ENCODE assay signal across 11 cellular contexts in the genomic region with DNA sequence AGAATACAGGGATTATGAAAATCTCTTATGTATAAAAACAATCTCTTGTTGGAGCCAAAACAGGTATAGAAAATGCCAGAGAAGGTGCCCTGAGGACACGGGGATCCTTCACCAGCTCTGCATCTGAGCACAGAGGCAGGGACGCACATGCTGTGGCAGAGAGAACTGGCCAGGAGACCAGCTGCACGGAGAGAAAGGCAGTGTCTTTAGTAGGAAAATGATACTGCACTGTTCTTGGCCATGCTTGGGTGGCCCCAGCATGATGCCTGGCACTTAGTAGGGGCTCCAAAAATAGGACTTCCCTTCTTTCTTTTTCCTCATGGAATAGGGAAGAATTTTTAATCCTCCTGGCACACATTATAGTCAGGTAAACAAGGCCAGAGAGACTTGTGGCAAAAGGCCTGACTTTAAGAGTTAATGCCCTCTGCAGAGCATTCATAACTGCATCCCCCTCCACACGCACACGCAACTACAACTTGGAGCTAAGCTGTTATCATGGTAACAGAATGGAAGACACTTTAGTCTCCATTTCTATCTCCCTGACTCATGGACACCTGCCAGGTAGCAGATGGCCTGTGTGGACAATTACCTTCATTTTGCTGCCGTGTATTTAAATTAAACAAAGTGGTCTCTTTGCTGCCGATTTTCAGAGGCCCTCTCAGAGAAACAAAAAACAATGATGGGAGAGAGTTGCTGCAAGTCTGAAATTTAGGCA. TPM values are rescaled to one million over a fixed set of nuclear protein-coding genes. Genes with fewer than 3 reads are reported as not detected.
DNase-seq lines count a peak whose midpoint lies in the region; TF ChIP-seq lines count a peak whose summit lies in the region.
"Had no signal": no experiment of that assay in that cellular context is flagged by ENCODE, and none has a peak within 500 bp of the region (broad histone marks: within the 10 kb centered on the region; RNA-seq: fewer than 3 reads in every experiment).

No MANE protein-coding gene starts in this region.

- H3K36me3 ChIP-seq in DOHH2 (ENCODE audit: control insufficient read depth, low read length): peaks cover 14% of the 10 kb centered on the region
- no peaks in the 10 kb centered on the region for H3K36me3 ChIP-seq in ovary
- H3K36me3 ChIP-seq: colonic mucosa had no signal

- peak; percentile 57 for DNase-seq in NCI-H128 (lab: John Stamatoyannopoulos, UW; ENCODE audit: unreplicated experiment)
- DNase-seq in NCI-H510A (lab: John Stamatoyannopoulos, UW): peak; percentile 14
- DNase-seq in medulla oblongata (ENCODE audit: extremely low spot score): peak; percentile 16
- DNase-seq in ovary: no peak
- DNase-seq in erythroblast (lab: John Stamatoyannopoulos, UW): no peak
- no peak for DNase-seq in activated CD4-positive, alpha-beta T cell treated with anti-CD3 and anti-CD28 coated beads for 4 hours
- DNase-seq: activated CD8-positive, alpha-beta memory T cell treated with anti-CD3 and anti-CD28 coated beads for 24 hours; colonic mucosa; PC-3; retina had no signal

- peak overlapping the region; percentile 72 for H3K4me2 ChIP-seq in DOHH2 (ENCODE audit: low read length)

- H3K4me1 ChIP-seq in DOHH2 (ENCODE audit: control insufficient read depth, low read length) (peaks cover 85% of the 10 kb centered on the region), ovary (ENCODE audit: insufficient read depth) (no peaks in the 10 kb centered on the region)
- H3K4me1 ChIP-seq: colonic mucosa had no signal

- WGBS in ovary, 3 donors: 60 to 72% (median 72%) methylated on average over 7 of the region's 7 CpGs

- H3K9me3 ChIP-seq in DOHH2 (ENCODE audit: control insufficient read depth, insufficient read depth, low read length): no peaks in the 10 kb centered on the region
- H3K9me3 ChIP-seq in ovary: no peaks in the 10 kb centered on the region
- H3K9me3 ChIP-seq: colonic mucosa had no signal

- H3K27ac ChIP-seq in DOHH2 (ENCODE audit: low read depth, low read length) (peak overlapping the region; percentile 92), ovary (no peak overlapping the region)
- H3K27ac ChIP-seq: colonic mucosa had no signal

- no peaks in the 10 kb centered on the region for H3K79me2 ChIP-seq in DOHH2 (ENCODE audit: control insufficient read depth, low read length)

- H3K4me3 ChIP-seq in DOHH2 (ENCODE audit: low read length): peak overlapping the region; percentile 49
- H3K4me3 ChIP-seq in ovary: no peak overlapping the region
- H3K4me3 ChIP-seq: colonic mucosa had no signal

- no peaks in the 10 kb centered on the region for H3K9me2 ChIP-seq in DOHH2 (replicated peaks; ENCODE audit: control insufficient read depth, low read length)

- H3K27me3 ChIP-seq in DOHH2 (ENCODE audit: control insufficient read depth, low read length) (no peaks in the 10 kb centered on the region), ovary (no peaks in the 10 kb centered on the region)
- H3K27me3 ChIP-seq: colonic mucosa had no signal

- TF ChIP-seq EP300 in ovary (IDR thresholded peaks at IDR 0.05): no peak

- peaks cover 38% of the 10 kb centered on the region for H3F3A ChIP-seq in DOHH2 (ENCODE audit: control insufficient read depth, insufficient read depth)

- TF ChIP-seq POLR2A in ovary (IDR thresholded peaks at IDR 0.05) (no peak), erythroblast (IDR thresholded peaks at IDR 0.05; ENCODE audit: low read length) (no peak)

- intact Hi-C loops in ovary (cut with DNase I): no loop called here

- no peaks in the 10 kb centered on the region for H4K20me1 ChIP-seq in DOHH2 (ENCODE audit: control insufficient read depth, insufficient read depth, low read depth, low read length)

- no peak for TF ChIP-seq CTCF in DOHH2 (IDR thresholded peaks at IDR 0.05; ENCODE audit: low read depth, low read length, poor library complexity, severe bottlenecking)
- TF ChIP-seq CTCF in ovary (IDR thresholded peaks at IDR 0.05): no peak

RNA-seq across cellular contexts. Expression of gene DNMT3A, which starts 59.7 kb away (rescaled TPM):
- 10 to 100 TPM; 14.3 to 72.7 (median 47.4) TPM for total RNA-seq in ovary
- 10 to 100 TPM; 11.3 to 17.3 TPM for polyA plus RNA-seq in ovary

Comparison
In these comparisons a context has a peak if more than half of its experiments do, and no peak if none do; other contexts are left out.
1. DNase-seq: peak in NCI-H128 (single experiment), NCI-H510A (single experiment) and medulla oblongata (single experiment); none in ovary (0 of 5), erythroblast (0 of 2) and activated CD4-positive, alpha-beta T cell treated with anti-CD3 and anti-CD28 coated beads for 4 hours (0 of 2).